ENCODE assay signal across 3 cellular contexts in the genomic region with DNA sequence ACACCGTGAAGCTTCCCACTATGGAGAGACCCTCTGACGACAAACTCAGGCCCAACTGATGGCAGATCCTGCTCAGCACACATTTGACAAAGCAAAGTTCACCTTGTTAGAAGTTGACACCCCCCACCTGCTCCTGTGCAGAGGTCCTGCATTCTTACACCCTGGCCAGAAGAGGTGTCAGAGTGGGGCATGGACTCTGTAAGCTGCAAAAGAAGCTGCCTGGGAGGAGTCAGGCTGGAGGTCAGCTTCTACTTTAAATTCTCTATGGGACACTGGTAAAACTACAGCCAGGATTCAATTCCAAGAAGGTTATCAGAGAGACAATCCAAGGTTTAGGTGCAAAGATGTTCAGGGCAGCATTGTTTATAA.
A peak's percentile ranks its signal among the peaks of the same experiment; 100 is the strongest.
TF ChIP-seq lines count a peak whose summit lies in the region.

No MANE protein-coding gene starts in this region.

TF ChIP-seq in HEK293, 187 proteins besides CTCF, POLR2A, EP300 and RAD21:
- TF ChIP-seq ZNF544 (tag by site-specific recombination; IDR thresholded peaks at IDR 0.05) (no peak), SCRT2 (tag by site-specific recombination; IDR thresholded peaks at IDR 0.05) (0 out of 2 replicates have a peak, but pooled peaks have one; percentile 1)

TF ChIP-seq in SK-N-SH, 30 proteins besides CTCF, POLR2A, EP300 and RAD21 (continued from another document):
- TF ChIP-seq GATA2 (CRISPR knock-in tag; IDR thresholded peaks at IDR 0.05) (no peak), YY1 (IDR thresholded peaks at IDR 0.05; ENCODE audit: low read depth) (no peak), RXRA (IDR thresholded peaks at IDR 0.05; ENCODE audit: borderline replicate concordance, low read depth) (no peak), ELF1 (IDR thresholded peaks at IDR 0.05) (no peak), MXI1 (IDR thresholded peaks at IDR 0.05; ENCODE audit: low read depth, low read length) (no peak), NRF1 (IDR thresholded peaks at IDR 0.05; ENCODE audit: low read depth, low read length) (no peak), MEF2A (IDR thresholded peaks at IDR 0.05; ENCODE audit: borderline replicate concordance, low read depth) (no peak), EZH2phosphoT487 (IDR thresholded peaks at IDR 0.05; ENCODE audit: borderline replicate concordance, low read depth) (no peak)
- TF ChIP-seq, protein P1, sequence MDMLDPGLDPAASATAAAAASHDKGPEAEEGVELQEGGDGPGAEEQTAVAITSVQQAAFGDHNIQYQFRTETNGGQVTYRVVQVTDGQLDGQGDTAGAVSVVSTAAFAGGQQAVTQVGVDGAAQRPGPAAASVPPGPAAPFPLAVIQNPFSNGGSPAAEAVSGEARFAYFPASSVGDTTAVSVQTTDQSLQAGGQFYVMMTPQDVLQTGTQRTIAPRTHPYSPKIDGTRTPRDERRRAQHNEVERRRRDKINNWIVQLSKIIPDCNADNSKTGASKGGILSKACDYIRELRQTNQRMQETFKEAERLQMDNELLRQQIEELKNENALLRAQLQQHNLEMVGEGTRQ (IDR thresholded peaks at IDR 0.05; ENCODE audit: borderline replicate concordance, low read depth, low read length), result no peak
- TF ChIP-seq, protein P2, sequence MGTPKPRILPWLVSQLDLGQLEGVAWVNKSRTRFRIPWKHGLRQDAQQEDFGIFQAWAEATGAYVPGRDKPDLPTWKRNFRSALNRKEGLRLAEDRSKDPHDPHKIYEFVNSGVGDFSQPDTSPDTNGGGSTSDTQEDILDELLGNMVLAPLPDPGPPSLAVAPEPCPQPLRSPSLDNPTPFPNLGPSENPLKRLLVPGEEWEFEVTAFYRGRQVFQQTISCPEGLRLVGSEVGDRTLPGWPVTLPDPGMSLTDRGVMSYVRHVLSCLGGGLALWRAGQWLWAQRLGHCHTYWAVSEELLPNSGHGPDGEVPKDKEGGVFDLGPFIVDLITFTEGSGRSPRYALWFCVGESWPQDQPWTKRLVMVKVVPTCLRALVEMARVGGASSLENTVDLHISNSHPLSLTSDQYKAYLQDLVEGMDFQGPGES (IDR thresholded peaks at IDR 0.05; ENCODE audit: low read depth, low read length), result no peak

TF ChIP-seq in HepG2, 621 proteins besides CTCF, POLR2A, EP300 and RAD21 (continues in another document):
- TF ChIP-seq, protein P3, sequence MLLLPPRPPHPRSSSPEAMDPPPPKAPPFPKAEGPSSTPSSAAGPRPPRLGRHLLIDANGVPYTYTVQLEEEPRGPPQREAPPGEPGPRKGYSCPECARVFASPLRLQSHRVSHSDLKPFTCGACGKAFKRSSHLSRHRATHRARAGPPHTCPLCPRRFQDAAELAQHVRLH (CRISPR knock-in tag; IDR thresholded peaks at IDR 0.05; ENCODE audit: borderline replicate concordance, low read depth), result 0 out of 2 replicates have a peak, but pooled peaks have one; percentile 30
- TF ChIP-seq ATM (IDR thresholded peaks at IDR 0.05; ENCODE audit: borderline replicate concordance) (no peak), SP4 (CRISPR knock-in tag; IDR thresholded peaks at IDR 0.05) (peak; percentile 34; the same call in 1 of the 2 replicates), ZIK1 (CRISPR knock-in tag; IDR thresholded peaks at IDR 0.05; ENCODE audit: borderline replicate concordance, low read depth) (no peak), ATF7 (IDR thresholded peaks at IDR 0.05) (no peak), ATF7 (CRISPR knock-in tag; IDR thresholded peaks at IDR 0.05) (no peak), HOXA5 (CRISPR knock-in tag; IDR thresholded peaks at IDR 0.05) (no peak), ASH2L (IDR thresholded peaks at IDR 0.05; ENCODE audit: insufficient read length, low read depth, low read length) (no peak), HNF4A (CRISPR knock-in tag; IDR thresholded peaks at IDR 0.05) (peak; percentile 84), FOXC1 (CRISPR knock-in tag; IDR thresholded peaks at IDR 0.05; ENCODE audit: borderline replicate concordance) (no peak), PHF8 (CRISPR knock-in tag; IDR thresholded peaks at IDR 0.05) (no peak), FOXO1 (CRISPR knock-in tag; IDR thresholded peaks at IDR 0.05) (no peak), NBN (conservative IDR thresholded peaks at IDR 0.05) (no peak), FOXK1 (CRISPR knock-in tag; IDR thresholded peaks at IDR 0.05; ENCODE audit: borderline replicate concordance, low read depth) (no peak), BRD4 (CRISPR knock-in tag; IDR thresholded peaks at IDR 0.05) (no peak), ATAD3A (CRISPR knock-in tag; IDR thresholded peaks at IDR 0.05) (no peak), KLF12 (CRISPR knock-in tag; IDR thresholded peaks at IDR 0.05; ENCODE audit: borderline replicate concordance) (no peak), RFX5 (IDR thresholded peaks at IDR 0.05; ENCODE audit: low read depth, low read length) (no peak), HMGA1 (CRISPR knock-in tag; conservative IDR thresholded peaks at IDR 0.05) (no peak), ZFP90 (CRISPR knock-in tag; IDR thresholded peaks at IDR 0.05; ENCODE audit: borderline replicate concordance) (no peak), ZSCAN30 (CRISPR knock-in tag; IDR thresholded peaks at IDR 0.05) (no peak), ZNF607 (CRISPR knock-in tag; IDR thresholded peaks at IDR 0.05; ENCODE audit: borderline replicate concordance) (no peak), CBFB (CRISPR knock-in tag; IDR thresholded peaks at IDR 0.05) (no peak), ZNF136 (CRISPR knock-in tag; IDR thresholded peaks at IDR 0.05; ENCODE audit: low read depth) (0 out of 2 replicates have a peak, but pooled peaks have one; percentile 36), TARDBP (CRISPR knock-in tag; IDR thresholded peaks at IDR 0.05) (peak; percentile 37; the same call in 1 of the 2 replicates)
- TF ChIP-seq, protein P4, sequence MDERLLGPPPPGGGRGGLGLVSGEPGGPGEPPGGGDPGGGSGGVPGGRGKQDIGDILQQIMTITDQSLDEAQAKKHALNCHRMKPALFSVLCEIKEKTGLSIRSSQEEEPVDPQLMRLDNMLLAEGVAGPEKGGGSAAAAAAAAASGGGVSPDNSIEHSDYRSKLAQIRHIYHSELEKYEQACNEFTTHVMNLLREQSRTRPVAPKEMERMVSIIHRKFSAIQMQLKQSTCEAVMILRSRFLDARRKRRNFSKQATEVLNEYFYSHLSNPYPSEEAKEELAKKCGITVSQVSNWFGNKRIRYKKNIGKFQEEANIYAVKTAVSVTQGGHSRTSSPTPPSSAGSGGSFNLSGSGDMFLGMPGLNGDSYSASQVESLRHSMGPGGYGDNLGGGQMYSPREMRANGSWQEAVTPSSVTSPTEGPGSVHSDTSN (CRISPR knock-in tag; IDR thresholded peaks at IDR 0.05), result no peak
- TF ChIP-seq, protein P5, sequence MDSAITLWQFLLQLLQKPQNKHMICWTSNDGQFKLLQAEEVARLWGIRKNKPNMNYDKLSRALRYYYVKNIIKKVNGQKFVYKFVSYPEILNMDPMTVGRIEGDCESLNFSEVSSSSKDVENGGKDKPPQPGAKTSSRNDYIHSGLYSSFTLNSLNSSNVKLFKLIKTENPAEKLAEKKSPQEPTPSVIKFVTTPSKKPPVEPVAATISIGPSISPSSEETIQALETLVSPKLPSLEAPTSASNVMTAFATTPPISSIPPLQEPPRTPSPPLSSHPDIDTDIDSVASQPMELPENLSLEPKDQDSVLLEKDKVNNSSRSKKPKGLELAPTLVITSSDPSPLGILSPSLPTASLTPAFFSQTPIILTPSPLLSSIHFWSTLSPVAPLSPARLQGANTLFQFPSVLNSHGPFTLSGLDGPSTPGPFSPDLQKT (CRISPR knock-in tag; IDR thresholded peaks at IDR 0.05; ENCODE audit: borderline replicate concordance), result no peak
- TF ChIP-seq, protein P6, sequence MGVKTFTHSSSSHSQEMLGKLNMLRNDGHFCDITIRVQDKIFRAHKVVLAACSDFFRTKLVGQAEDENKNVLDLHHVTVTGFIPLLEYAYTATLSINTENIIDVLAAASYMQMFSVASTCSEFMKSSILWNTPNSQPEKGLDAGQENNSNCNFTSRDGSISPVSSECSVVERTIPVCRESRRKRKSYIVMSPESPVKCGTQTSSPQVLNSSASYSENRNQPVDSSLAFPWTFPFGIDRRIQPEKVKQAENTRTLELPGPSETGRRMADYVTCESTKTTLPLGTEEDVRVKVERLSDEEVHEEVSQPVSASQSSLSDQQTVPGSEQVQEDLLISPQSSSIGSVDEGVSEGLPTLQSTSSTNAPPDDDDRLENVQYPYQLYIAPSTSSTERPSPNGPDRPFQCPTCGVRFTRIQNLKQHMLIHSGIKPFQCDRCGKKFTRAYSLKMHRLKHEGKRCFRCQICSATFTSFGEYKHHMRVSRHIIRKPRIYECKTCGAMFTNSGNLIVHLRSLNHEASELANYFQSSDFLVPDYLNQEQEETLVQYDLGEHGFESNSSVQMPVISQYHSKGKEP (CRISPR knock-in tag; IDR thresholded peaks at IDR 0.05), result no peak
- TF ChIP-seq, protein P7, sequence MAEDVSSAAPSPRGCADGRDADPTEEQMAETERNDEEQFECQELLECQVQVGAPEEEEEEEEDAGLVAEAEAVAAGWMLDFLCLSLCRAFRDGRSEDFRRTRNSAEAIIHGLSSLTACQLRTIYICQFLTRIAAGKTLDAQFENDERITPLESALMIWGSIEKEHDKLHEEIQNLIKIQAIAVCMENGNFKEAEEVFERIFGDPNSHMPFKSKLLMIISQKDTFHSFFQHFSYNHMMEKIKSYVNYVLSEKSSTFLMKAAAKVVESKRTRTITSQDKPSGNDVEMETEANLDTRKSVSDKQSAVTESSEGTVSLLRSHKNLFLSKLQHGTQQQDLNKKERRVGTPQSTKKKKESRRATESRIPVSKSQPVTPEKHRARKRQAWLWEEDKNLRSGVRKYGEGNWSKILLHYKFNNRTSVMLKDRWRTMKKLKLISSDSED (CRISPR knock-in tag; IDR thresholded peaks at IDR 0.05), result no peak
- TF ChIP-seq, protein P8, sequence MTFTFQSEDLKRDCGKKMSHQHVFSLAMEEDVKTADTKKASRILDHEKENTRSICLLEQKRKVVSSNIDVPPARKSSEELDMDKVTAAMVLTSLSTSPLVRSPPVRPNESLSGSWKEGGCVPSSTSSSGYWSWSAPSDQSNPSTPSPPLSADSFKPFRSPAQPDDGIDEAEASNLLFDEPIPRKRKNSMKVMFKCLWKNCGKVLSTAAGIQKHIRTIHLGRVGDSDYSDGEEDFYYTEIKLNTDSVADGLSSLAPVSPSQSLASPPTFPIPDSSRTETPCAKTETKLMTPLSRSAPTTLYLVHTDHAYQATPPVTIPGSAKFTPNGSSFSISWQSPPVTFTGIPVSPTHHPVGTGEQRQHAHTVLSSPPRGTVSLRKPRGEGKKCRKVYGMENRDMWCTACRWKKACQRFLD (CRISPR knock-in tag; IDR thresholded peaks at IDR 0.05; ENCODE audit: borderline replicate concordance), result no peak
- TF ChIP-seq, protein P9, sequence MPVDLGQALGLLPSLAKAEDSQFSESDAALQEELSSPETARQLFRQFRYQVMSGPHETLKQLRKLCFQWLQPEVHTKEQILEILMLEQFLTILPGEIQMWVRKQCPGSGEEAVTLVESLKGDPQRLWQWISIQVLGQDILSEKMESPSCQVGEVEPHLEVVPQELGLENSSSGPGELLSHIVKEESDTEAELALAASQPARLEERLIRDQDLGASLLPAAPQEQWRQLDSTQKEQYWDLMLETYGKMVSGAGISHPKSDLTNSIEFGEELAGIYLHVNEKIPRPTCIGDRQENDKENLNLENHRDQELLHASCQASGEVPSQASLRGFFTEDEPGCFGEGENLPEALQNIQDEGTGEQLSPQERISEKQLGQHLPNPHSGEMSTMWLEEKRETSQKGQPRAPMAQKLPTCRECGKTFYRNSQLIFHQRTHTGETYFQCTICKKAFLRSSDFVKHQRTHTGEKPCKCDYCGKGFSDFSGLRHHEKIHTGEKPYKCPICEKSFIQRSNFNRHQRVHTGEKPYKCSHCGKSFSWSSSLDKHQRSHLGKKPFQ (CRISPR knock-in tag; IDR thresholded peaks at IDR 0.05; ENCODE audit: insufficient replicate concordance), result no peak
- TF ChIP-seq, protein P10, sequence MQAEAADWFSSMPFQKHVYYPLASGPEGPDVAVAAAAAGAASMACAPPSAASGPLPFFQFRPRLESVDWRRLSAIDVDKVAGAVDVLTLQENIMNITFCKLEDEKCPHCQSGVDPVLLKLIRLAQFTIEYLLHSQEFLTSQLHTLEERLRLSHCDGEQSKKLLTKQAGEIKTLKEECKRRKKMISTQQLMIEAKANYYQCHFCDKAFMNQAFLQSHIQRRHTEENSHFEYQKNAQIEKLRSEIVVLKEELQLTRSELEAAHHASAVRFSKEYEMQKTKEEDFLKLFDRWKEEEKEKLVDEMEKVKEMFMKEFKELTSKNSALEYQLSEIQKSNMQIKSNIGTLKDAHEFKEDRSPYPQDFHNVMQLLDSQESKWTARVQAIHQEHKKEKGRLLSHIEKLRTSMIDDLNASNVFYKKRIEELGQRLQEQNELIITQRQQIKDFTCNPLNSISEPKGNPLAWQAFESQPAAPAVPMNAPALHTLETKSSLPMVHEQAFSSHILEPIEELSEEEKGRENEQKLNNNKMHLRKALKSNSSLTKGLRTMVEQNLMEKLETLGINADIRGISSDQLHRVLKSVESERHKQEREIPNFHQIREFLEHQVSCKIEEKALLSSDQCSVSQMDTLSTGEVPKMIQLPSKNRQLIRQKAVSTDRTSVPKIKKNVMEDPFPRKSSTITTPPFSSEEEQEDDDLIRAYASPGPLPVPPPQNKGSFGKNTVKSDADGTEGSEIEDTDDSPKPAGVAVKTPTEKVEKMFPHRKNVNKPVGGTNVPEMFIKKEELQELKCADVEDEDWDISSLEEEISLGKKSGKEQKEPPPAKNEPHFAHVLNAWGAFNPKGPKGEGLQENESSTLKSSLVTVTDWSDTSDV (CRISPR knock-in tag; IDR thresholded peaks at IDR 0.05), result no peak
